Comparison of ENCODE assay signal across 16 cellular contexts in genomic region chr2:8132371-8132831, GRCh38.
DNase-seq lines count a peak whose midpoint lies in the region; ATAC-seq and TF ChIP-seq lines count a peak whose summit lies in the region.
"Had no signal": no experiment of that assay in that cellular context is flagged by ENCODE, and none has a peak within 500 bp of the region (broad histone marks: within the 10 kb centered on the region; RNA-seq: fewer than 3 reads in every experiment).

No MANE protein-coding gene starts in this region.

- H4K20me1 ChIP-seq in neural progenitor cell (ENCODE audit: low read depth), result no peaks in the 10 kb centered on the region

- H3K27ac Mint-ChIP-seq in neural progenitor cell, result peak overlapping the region; percentile 96
- no peak overlapping the region for H3K27ac Mint-ChIP-seq in stimulated activated naive CD8-positive, alpha-beta T cell treated with anti-CD3 and anti-CD28 coated beads, Interleukin-15, amount 100 ng/mL, for 72 hours
- H3K27ac Mint-ChIP-seq: activated CD4-positive, alpha-beta memory T cell treated with anti-CD3 and anti-CD28 coated beads, Interleukin-2, amount 10 ng/mL, durations not matched to agents 7 days and 5 days; dendritic cell treated with granulocyte-macrophage colony-stimulating factor and Interleukin-4, amounts not matched to agents 40 ng/mL and 50 ng/mL, for 4 days had no signal

- no peak overlapping the region for H3K4me3 Mint-ChIP-seq in neural progenitor cell
- no peak overlapping the region for H3K4me3 Mint-ChIP-seq in stimulated activated naive CD8-positive, alpha-beta T cell treated with anti-CD3 and anti-CD28 coated beads, Interleukin-15, amount 100 ng/mL, for 72 hours
- H3K4me3 Mint-ChIP-seq: activated CD4-positive, alpha-beta memory T cell treated with anti-CD3 and anti-CD28 coated beads, Interleukin-2, amount 10 ng/mL, durations not matched to agents 7 days and 5 days; dendritic cell treated with granulocyte-macrophage colony-stimulating factor and Interleukin-4, amounts not matched to agents 40 ng/mL and 50 ng/mL, for 4 days had no signal

- H3K27ac ChIP-seq in ectodermal cell (ENCODE audit: insufficient read depth, low read depth, low read length, poor library complexity, severe bottlenecking), result peak overlapping the region; percentile 60
- no peak overlapping the region for H3K27ac ChIP-seq in neural progenitor cell
- H3K27ac ChIP-seq: C4-2B, suprapubic skin had no signal

- no peak overlapping the region for H3K9ac ChIP-seq in neural progenitor cell

- no peaks in the 10 kb centered on the region for H3K79me2 ChIP-seq in neural progenitor cell (ENCODE audit: low read depth)

- no peaks in the 10 kb centered on the region for H3F3A ChIP-seq in neural progenitor cell (ENCODE audit: low read depth)

- no peak overlapping the region for H3K4me2 ChIP-seq in neural progenitor cell

- H3K4me3 ChIP-seq in ectodermal cell (ENCODE audit: insufficient read depth, low read depth, low read length), result no peak overlapping the region
- no peak overlapping the region for H3K4me3 ChIP-seq in neural progenitor cell
- H3K4me3 ChIP-seq: suprapubic skin had no signal

- TF ChIP-seq CTCF in neural progenitor cell (IDR thresholded peaks at IDR 0.05), result no peak
- no peak for TF ChIP-seq CTCF in GM20000 (IDR thresholded peaks at IDR 0.05; ENCODE audit: extremely low read depth, missing control alignments)

- peaks cover 8% of the 10 kb centered on the region for H3K4me1 ChIP-seq in ectodermal cell (ENCODE audit: control insufficient read depth, insufficient read depth, low read length)
- H3K4me1 ChIP-seq in neural progenitor cell, result no peaks in the 10 kb centered on the region

- H3K27me3 ChIP-seq in ectodermal cell (ENCODE audit: control insufficient read depth, insufficient read depth, low read length, poor library complexity, severe bottlenecking) (no peaks in the 10 kb centered on the region), neural progenitor cell (no peaks in the 10 kb centered on the region)

- no peaks in the 10 kb centered on the region for H3K36me3 Mint-ChIP-seq in neural progenitor cell

- H3K36me3 ChIP-seq in ectodermal cell (ENCODE audit: control insufficient read depth, insufficient read depth, low read length) (no peaks in the 10 kb centered on the region), neural progenitor cell (no peaks in the 10 kb centered on the region)
- H3K36me3 ChIP-seq: suprapubic skin had no signal

- H3K9me3 ChIP-seq in ectodermal cell (ENCODE audit: control insufficient read depth, low read length) (no peaks in the 10 kb centered on the region), neural progenitor cell (ENCODE audit: low read depth) (no peaks in the 10 kb centered on the region)
- H3K9me3 ChIP-seq: suprapubic skin had no signal

- peaks cover 11% of the 10 kb centered on the region for H3K27me3 Mint-ChIP-seq in neural progenitor cell (ENCODE audit: insufficient read depth, low read depth)
- H3K27me3 Mint-ChIP-seq in stimulated activated naive CD8-positive, alpha-beta T cell treated with anti-CD3 and anti-CD28 coated beads, Interleukin-15, amount 100 ng/mL, for 72 hours, result no peaks in the 10 kb centered on the region
- H3K27me3 Mint-ChIP-seq: activated CD4-positive, alpha-beta memory T cell treated with anti-CD3 and anti-CD28 coated beads, Interleukin-2, amount 10 ng/mL, durations not matched to agents 7 days and 5 days had no signal

- DNase-seq in Ammon's horn (ENCODE audit: low spot score) (peak; percentile 75), M059J (ENCODE audit: low read depth) (peak; percentile 53), neural progenitor cell (ENCODE audit: low spot score) (no peak), NCI-H128 (lab: John Stamatoyannopoulos, UW; ENCODE audit: unreplicated experiment) (no peak), GM20000 (ENCODE audit: low spot score) (no peak), NCI-H446 (lab: John Stamatoyannopoulos, UW) (no peak)
- DNase-seq in stimulated activated naive CD8-positive, alpha-beta T cell treated with anti-CD3 and anti-CD28 coated beads, Interleukin-15, amount 100 ng/mL, for 72 hours, result no peak
- DNase-seq: activated CD4-positive, alpha-beta memory T cell treated with anti-CD3 and anti-CD28 coated beads, Interleukin-2, amount 10 ng/mL, durations not matched to agents 7 days and 5 days; amniotic stem cell; Kasumi-1; mesendoderm; NCI-H2081 treated with DMSO at 0.1 percent for 48 hours had no signal

- 87 to 89% methylated on average over 13 of the region's 13 CpGs for WGBS in ectodermal cell, 2 experiments

- H3K4me1 Mint-ChIP-seq in neural progenitor cell, result peaks cover 34% of the 10 kb centered on the region
- H3K4me1 Mint-ChIP-seq in stimulated activated naive CD8-positive, alpha-beta T cell treated with anti-CD3 and anti-CD28 coated beads, Interleukin-15, amount 100 ng/mL, for 72 hours, result no peaks in the 10 kb centered on the region

- no peak overlapping the region for H2AFZ ChIP-seq in neural progenitor cell (replicated peaks)

- no peak for ATAC-seq in stimulated activated naive CD8-positive, alpha-beta T cell treated with anti-CD3 and anti-CD28 coated beads, Interleukin-15, amount 100 ng/mL, for 72 hours

- H3K9me3 Mint-ChIP-seq in neural progenitor cell, result peaks cover 12% of the 10 kb centered on the region
- peaks cover 8 to 9% of the 10 kb centered on the region in 2 donors for H3K9me3 Mint-ChIP-seq in stimulated activated naive CD8-positive, alpha-beta T cell treated with anti-CD3 and anti-CD28 coated beads, Interleukin-15, amount 100 ng/mL, for 72 hours
- H3K9me3 Mint-ChIP-seq: dendritic cell treated with granulocyte-macrophage colony-stimulating factor and Interleukin-4, amounts not matched to agents 40 ng/mL and 50 ng/mL, for 4 days had no signal

Comparison
In these comparisons a context has a peak if more than half of its experiments do, and no peak if none do; other contexts are left out.
1. DNase-seq: peak in Ammon's horn (single experiment) and M059J (single experiment); none in neural progenitor cell (single experiment), NCI-H128 (single experiment), stimulated activated naive CD8-positive, alpha-beta T cell treated with anti-CD3 and anti-CD28 coated beads, Interleukin-15, amount 100 ng/mL, for 72 hours (0 of 2), GM20000 (single experiment) and NCI-H446 (0 of 2).